ENCODE assay signal across 24 cellular contexts in genomic region chr4:141503260-141503659, GRCh38.
"Had no signal": no experiment of that assay in that cellular context is flagged by ENCODE, and none has a peak within 500 bp of the region (broad histone marks: within the 10 kb centered on the region; RNA-seq: fewer than 3 reads in every experiment).

No MANE protein-coding gene starts in this region.

- H3K27ac Mint-ChIP-seq: naive thymus-derived CD4-positive, alpha-beta T cell; natural killer cell treated with Interleukin-12 subunit alpha and Interleukin-12 subunit beta and Interleukin-15 and Interleukin-18, amount 100 ng/mL, for 72 hours; stimulated activated effector memory CD8-positive, alpha-beta T cell treated with anti-CD3 and anti-CD28 coated beads, Interleukin-12 subunit alpha, Interleukin-12 subunit beta, amount 100 ng/mL, for 72 hours; stimulated activated naive CD8-positive, alpha-beta T cell treated with anti-CD3 and anti-CD28 coated beads, Interleukin-15, Interleukin-2, amounts not matched to agents 100 ng/mL and 50 ng/mL, for 24 hours had no signal

- H3K27me3 Mint-ChIP-seq: naive thymus-derived CD4-positive, alpha-beta T cell; natural killer cell treated with Interleukin-12 subunit alpha and Interleukin-12 subunit beta and Interleukin-15 and Interleukin-18, amount 100 ng/mL, for 72 hours; stimulated activated naive CD8-positive, alpha-beta T cell treated with anti-CD3 and anti-CD28 coated beads, Interleukin-15, Interleukin-2, amounts not matched to agents 100 ng/mL and 50 ng/mL, for 24 hours had no signal

- H3K9me3 ChIP-seq: mucosa of descending colon, ovary, prostate gland, sigmoid colon, spleen, thoracic aorta, tibial artery, upper lobe of right lung had no signal

- H3K4me1 ChIP-seq: left ventricle myocardium inferior, prostate gland, sigmoid colon, spleen, suprapubic skin, tibial artery, upper lobe of right lung had no signal

- FAIRE-seq: small intestine, urothelium cell line had no signal

- H3K4me3 Mint-ChIP-seq: naive thymus-derived CD4-positive, alpha-beta T cell; natural killer cell treated with Interleukin-12 subunit alpha and Interleukin-12 subunit beta and Interleukin-15 and Interleukin-18, amount 100 ng/mL, for 72 hours; stimulated activated effector memory CD8-positive, alpha-beta T cell treated with anti-CD3 and anti-CD28 coated beads, Interleukin-12 subunit alpha, Interleukin-12 subunit beta, amount 100 ng/mL, for 72 hours; stimulated activated naive CD8-positive, alpha-beta T cell treated with anti-CD3 and anti-CD28 coated beads, Interleukin-15, Interleukin-2, amounts not matched to agents 100 ng/mL and 50 ng/mL, for 24 hours had no signal

- H3K27me3 ChIP-seq: ovary, sigmoid colon, spleen, suprapubic skin, tibial artery, upper lobe of right lung had no signal

- H3K4me1 Mint-ChIP-seq: naive thymus-derived CD4-positive, alpha-beta T cell; stimulated activated effector memory CD8-positive, alpha-beta T cell treated with anti-CD3 and anti-CD28 coated beads, Interleukin-12 subunit alpha, Interleukin-12 subunit beta, amount 100 ng/mL, for 72 hours had no signal

- DNase-seq: islet precursor cell; left ventricle myocardium inferior; midbrain; mucosa of descending colon; naive thymus-derived CD4-positive, alpha-beta T cell; ovary; retina; right cardiac atrium; sigmoid colon; small intestine; spleen; stimulated activated CD4-positive, alpha-beta T cell treated with anti-CD3 and anti-CD28 coated beads, Interleukin-4, amount 100 ng/mL, for 24 hours; stimulated activated naive CD4-positive, alpha-beta T cell; tibial artery; trophoblast cell; upper lobe of right lung had no signal

- H3K4me3 ChIP-seq: left ventricle myocardium inferior, lung, mucosa of descending colon, ovary, prostate gland, sigmoid colon, spleen, suprapubic skin, thoracic aorta, tibial artery, upper lobe of right lung had no signal

- H3K36me3 Mint-ChIP-seq: naive thymus-derived CD4-positive, alpha-beta T cell; natural killer cell treated with Interleukin-12 subunit alpha and Interleukin-12 subunit beta and Interleukin-15 and Interleukin-18, amount 100 ng/mL, for 72 hours; stimulated activated effector memory CD8-positive, alpha-beta T cell treated with anti-CD3 and anti-CD28 coated beads, Interleukin-12 subunit alpha, Interleukin-12 subunit beta, amount 100 ng/mL, for 72 hours had no signal

- ATAC-seq: naive thymus-derived CD4-positive, alpha-beta T cell; natural killer cell treated with Interleukin-12 subunit alpha and Interleukin-12 subunit beta and Interleukin-15 and Interleukin-18, amount 100 ng/mL, for 72 hours; right cardiac atrium; stimulated activated effector memory CD8-positive, alpha-beta T cell treated with anti-CD3 and anti-CD28 coated beads, Interleukin-12 subunit alpha, Interleukin-12 subunit beta, amount 100 ng/mL, for 72 hours; upper lobe of right lung had no signal

- H3K36me3 ChIP-seq: left ventricle myocardium inferior, ovary, prostate gland, sigmoid colon, spleen, suprapubic skin, thoracic aorta, tibial artery, upper lobe of right lung had no signal

- H3K27ac ChIP-seq: left ventricle myocardium inferior, ovary, prostate gland, sigmoid colon, spleen, suprapubic skin, thoracic aorta, tibial artery, upper lobe of right lung had no signal
